In genomic region chr19:21326169-21326568, GRCh38 we compare ENCODE assay signal across 25 cellular contexts. TPM values are rescaled to one million over a fixed set of nuclear protein-coding genes. Genes with fewer than 3 reads are reported as not detected.
A peak's percentile ranks its signal among the peaks of the same experiment; 100 is the strongest.
DNase-seq lines count a peak whose midpoint lies in the region; ATAC-seq, FAIRE-seq and TF ChIP-seq lines count a peak whose summit lies in the region.
"Had no signal": no experiment of that assay in that cellular context is flagged by ENCODE, and none has a peak within 500 bp of the region (broad histone marks: within the 10 kb centered on the region; RNA-seq: fewer than 3 reads in every experiment).

No MANE protein-coding gene starts in this region.

- no peak for TF ChIP-seq POLR2A in H54 (IDR thresholded peaks at IDR 0.05; ENCODE audit: low read depth, low read length)

- peaks cover 4% of the 10 kb centered on the region for H3K79me1 ChIP-seq in trophoblast cell (ENCODE audit: low read length)

- TF ChIP-seq CTCF in endodermal cell (conservative IDR thresholded peaks at IDR 0.05), result no peak

- ATAC-seq in HG03095 (IDR thresholded peaks at IDR 0.05; ENCODE audit: unreplicated experiment), result no peak
- ATAC-seq: right lobe of liver, WTC11 had no signal

- H4K91ac ChIP-seq in trophoblast cell (ENCODE audit: low read depth, low read length), result no peak overlapping the region

- no peak overlapping the region for H3K27ac ChIP-seq in endodermal cell (ENCODE audit: low read depth, low read length)
- H3K27ac ChIP-seq in trophoblast cell (ENCODE audit: low read depth, low read length), result no peak overlapping the region
- H3K27ac ChIP-seq: right lobe of liver, thyroid gland had no signal

- 100% methylated on average over 2 of the region's 2 CpGs; no CpG with 5 or more reads in 1 of the 2 experiments for WGBS in endodermal cell (ENCODE audit: insufficient coverage in 1 of 2, insufficient read length in 1 of 2), 2 experiments
- WGBS in trophoblast cell (ENCODE audit: extremely low coverage, insufficient coverage, insufficient read length), result no CpG with 5 or more reads among the region's 2 CpGs

- no peak overlapping the region for H3K27ac Mint-ChIP-seq in activated naive CD4-positive, alpha-beta T cell treated with anti-CD3 and anti-CD28 coated beads, Interleukin-2, amount 50 U/mL, for 24 hours
- no peak overlapping the region for H3K27ac Mint-ChIP-seq in activated naive CD4-positive, alpha-beta T cell treated with anti-CD3 and anti-CD28 coated beads for 36 hours
- no peak overlapping the region for H3K27ac Mint-ChIP-seq in endodermal cell
- H3K27ac Mint-ChIP-seq: activated naive CD4-positive, alpha-beta T cell treated with anti-CD3 and anti-CD28 coated beads, Interleukin-2, amount 10 ng/mL, durations not matched to agents 7 days and 5 days; WTC11 had no signal

- H2AK5ac ChIP-seq in trophoblast cell (ENCODE audit: low read length), result no peak overlapping the region

- H2BK120ac ChIP-seq in trophoblast cell (ENCODE audit: insufficient read depth, low read length, poor library complexity), result no peak overlapping the region

- peak overlapping the region; percentile 70 for H3K4me3 ChIP-seq in endodermal cell (ENCODE audit: low read length)
- H3K4me3 ChIP-seq in trophoblast cell (ENCODE audit: low read depth, low read length), result no peak overlapping the region
- H3K4me3 ChIP-seq: right lobe of liver, thyroid gland had no signal

- no peak for DNase-seq in activated naive CD4-positive, alpha-beta T cell treated with anti-CD3 and anti-CD28 coated beads for 36 hours
- DNase-seq in H54 (ENCODE audit: insufficient read length, low spot score) (no peak), endodermal cell (no peak), trophoblast cell (no peak), SW480 (ENCODE audit: low spot score) (no peak), NCI-H1417 treated with DMSO at 0.1 percent for 48 hours (lab: John Stamatoyannopoulos, UW) (no peak)
- DNase-seq: ACHN; activated CD4-positive, alpha-beta T cell treated with anti-CD3 and anti-CD28 coated beads, Interleukin-2, amount 50 U/mL, for 4 hours; activated naive CD4-positive, alpha-beta T cell treated with anti-CD3 and anti-CD28 coated beads, Interleukin-2, amount 10 ng/mL, durations not matched to agents 7 days and 5 days; C1 segment of cervical spinal cord; erythroblast; mesenchymal stem cell; NCI-H1092; NCI-H2029 treated with DMSO at 0.1 percent for 48 hours; NCI-H345; NCI-H774; posterior cingulate gyrus; right lobe of liver; stimulated activated CD4-positive, alpha-beta T cell treated with anti-CD3 and anti-CD28 coated beads, Interleukin-4, amount 100 ng/mL, for 4 hours; stimulated activated naive CD4-positive, alpha-beta T cell treated with Interleukin-2 at 50 U/mL for 16 hours; T1000; thyroid gland had no signal

- H3K4me1 ChIP-seq in endodermal cell (ENCODE audit: control insufficient read depth, insufficient read depth, low read length) (no peaks in the 10 kb centered on the region), trophoblast cell (ENCODE audit: control insufficient read depth in 1 of 2, insufficient read depth in 2 of 2, low read length in 2 of 2) (peaks cover 8 to 9% of the 10 kb centered on the region in 2 experiments)

- no peak overlapping the region for H2AFZ ChIP-seq in trophoblast cell (ENCODE audit: insufficient read depth, low read length, poor library complexity)

- H3K4me3 Mint-ChIP-seq in activated naive CD4-positive, alpha-beta T cell treated with anti-CD3 and anti-CD28 coated beads, Interleukin-2, amount 50 U/mL, for 24 hours, result peak overlapping the region; percentile 23
- no peak overlapping the region for H3K4me3 Mint-ChIP-seq in activated naive CD4-positive, alpha-beta T cell treated with anti-CD3 and anti-CD28 coated beads for 36 hours
- H3K4me3 Mint-ChIP-seq in endodermal cell, result no peak overlapping the region
- H3K4me3 Mint-ChIP-seq: activated naive CD4-positive, alpha-beta T cell treated with anti-CD3 and anti-CD28 coated beads, Interleukin-2, amount 10 ng/mL, durations not matched to agents 7 days and 5 days had no signal

- CTCF ChIA-PET in activated naive CD4-positive, alpha-beta T cell treated with anti-CD3 and anti-CD28 coated beads for 36 hours (lab: Charles Lee), result no interaction called here

- H3K4me2 ChIP-seq in trophoblast cell (ENCODE audit: low read length), result no peak overlapping the region

- peaks cover 11% of the 10 kb centered on the region for H3K79me2 ChIP-seq in trophoblast cell (ENCODE audit: control insufficient read depth, insufficient read depth, low read length, poor library complexity)

- H3K9me3 ChIP-seq in endodermal cell (ENCODE audit: control insufficient read depth, low read length) (peaks cover 21% of the 10 kb centered on the region), trophoblast cell (ENCODE audit: insufficient read depth, low read depth, low read length) (no peaks in the 10 kb centered on the region)
- H3K9me3 ChIP-seq: right lobe of liver, thyroid gland had no signal

- peaks cover 34% of the 10 kb centered on the region for H3K36me3 Mint-ChIP-seq in activated naive CD4-positive, alpha-beta T cell treated with anti-CD3 and anti-CD28 coated beads, Interleukin-2, amount 50 U/mL, for 24 hours
- H3K36me3 Mint-ChIP-seq in activated naive CD4-positive, alpha-beta T cell treated with anti-CD3 and anti-CD28 coated beads for 36 hours (ENCODE audit: low read depth), result peaks cover 54% of the 10 kb centered on the region
- H3K36me3 Mint-ChIP-seq in endodermal cell (ENCODE audit: low read depth), result peaks cover 41% of the 10 kb centered on the region

- H2BK5ac ChIP-seq in trophoblast cell (ENCODE audit: low read depth, low read length, poor library complexity), result no peak overlapping the region

- no peak overlapping the region for H4K8ac ChIP-seq in trophoblast cell (ENCODE audit: low read depth, low read length)

- no peak overlapping the region for H4K12ac ChIP-seq in trophoblast cell (ENCODE audit: low read depth, low read length)

- no peaks in the 10 kb centered on the region for H3K9me3 Mint-ChIP-seq in activated naive CD4-positive, alpha-beta T cell treated with anti-CD3 and anti-CD28 coated beads, Interleukin-2, amount 50 U/mL, for 24 hours
- peaks cover 9% of the 10 kb centered on the region for H3K9me3 Mint-ChIP-seq in activated naive CD4-positive, alpha-beta T cell treated with anti-CD3 and anti-CD28 coated beads for 36 hours
- H3K9me3 Mint-ChIP-seq in endodermal cell, result peaks cover 19% of the 10 kb centered on the region

- intact Hi-C loops in activated naive CD4-positive, alpha-beta T cell treated with anti-CD3 and anti-CD28 coated beads for 36 hours (cut with micrococcal nuclease), result loop anchor here (5.0 kb wide), 1 partner anchor 304 kb away; the partner anchor contains the start of gene ZNF430

- H3K36me3 ChIP-seq in endodermal cell (ENCODE audit: control insufficient read depth, insufficient read depth, low read length) (peaks cover 28% of the 10 kb centered on the region), trophoblast cell (ENCODE audit: control insufficient read depth in 1 of 2, insufficient read depth in 2 of 2, low read length in 2 of 2) (peaks cover 4 to 7% of the 10 kb centered on the region in 2 experiments)

- H3K18ac ChIP-seq in trophoblast cell (ENCODE audit: low read length), result no peak overlapping the region

- no peak overlapping the region for H3K14ac ChIP-seq in trophoblast cell (ENCODE audit: low read length)

- peaks cover 71% of the 10 kb centered on the region for H3K4me1 Mint-ChIP-seq in activated naive CD4-positive, alpha-beta T cell treated with anti-CD3 and anti-CD28 coated beads, Interleukin-2, amount 50 U/mL, for 24 hours
- peaks cover 57% of the 10 kb centered on the region for H3K4me1 Mint-ChIP-seq in activated naive CD4-positive, alpha-beta T cell treated with anti-CD3 and anti-CD28 coated beads for 36 hours (ENCODE audit: low read depth)
- H3K4me1 Mint-ChIP-seq in endodermal cell, result peaks cover 27% of the 10 kb centered on the region

- H2BK12ac ChIP-seq in trophoblast cell (ENCODE audit: low read length), result no peak overlapping the region

- H3K23ac ChIP-seq in trophoblast cell (ENCODE audit: low read length), result no peak overlapping the region

- H3K4ac ChIP-seq in trophoblast cell (ENCODE audit: low read depth, low read length), result peak overlapping the region; percentile 15

- H3K9ac ChIP-seq in endodermal cell (ENCODE audit: extremely low read depth, low read length, poor library complexity, severe bottlenecking), result no peak overlapping the region
- no peak overlapping the region for H3K9ac ChIP-seq in trophoblast cell (ENCODE audit: low read length)

- peak; percentile 20 for FAIRE-seq in H54 (lab: Jason Lieb, UNC)

- H3K27me3 ChIP-seq in endodermal cell (ENCODE audit: control insufficient read depth, insufficient read depth, low read length, poor library complexity, severe bottlenecking) (no peaks in the 10 kb centered on the region), trophoblast cell (ENCODE audit: insufficient read depth, low read length) (no peaks in the 10 kb centered on the region)
- H3K27me3 ChIP-seq: right lobe of liver, thyroid gland had no signal

- H3K27me3 Mint-ChIP-seq in activated naive CD4-positive, alpha-beta T cell treated with anti-CD3 and anti-CD28 coated beads, Interleukin-2, amount 50 U/mL, for 24 hours, result no peaks in the 10 kb centered on the region
- no peaks in the 10 kb centered on the region for H3K27me3 Mint-ChIP-seq in activated naive CD4-positive, alpha-beta T cell treated with anti-CD3 and anti-CD28 coated beads for 36 hours (ENCODE audit: low read depth)
- H3K27me3 Mint-ChIP-seq in endodermal cell (ENCODE audit: insufficient read depth), result no peaks in the 10 kb centered on the region
- H3K27me3 Mint-ChIP-seq: activated naive CD4-positive, alpha-beta T cell treated with anti-CD3 and anti-CD28 coated beads, Interleukin-2, amount 10 ng/mL, durations not matched to agents 7 days and 5 days had no signal

RNA-seq across cellular contexts. Expression of gene ZNF708, which starts 3.0 kb away (rescaled TPM):
- 10 to 100 TPM in 1 of 2 experiments, 1 to 10 TPM in 1; 7.8 to 10.9 TPM for total RNA-seq in activated naive CD4-positive, alpha-beta T cell treated with anti-CD3 and anti-CD28 coated beads for 36 hours
- total RNA-seq in endodermal cell, result 10 to 100 TPM; 30.7 to 30.8 TPM
- 22.1 TPM for polyA plus RNA-seq in endodermal cell (2013, experiment 1 of 2)
- polyA plus RNA-seq in endodermal cell (2013, experiment 2 of 2), result 24.5 TPM
- polyA plus RNA-seq in trophoblast cell (2013), result 12.7 and 12.9 TPM in 2 replicates

RNA-seq across cellular contexts. Expression of gene ZNF738, which starts 32.6 kb away (rescaled TPM):
- 10 to 100 TPM; 16.6 to 17.1 TPM for total RNA-seq in activated naive CD4-positive, alpha-beta T cell treated with anti-CD3 and anti-CD28 coated beads for 36 hours
- 10 to 100 TPM; 44.9 to 62.4 TPM for total RNA-seq in endodermal cell
- polyA plus RNA-seq in endodermal cell (2013, experiment 1 of 2), result 85.4 TPM
- 72.3 TPM for polyA plus RNA-seq in endodermal cell (2013, experiment 2 of 2)
- 31.9 and 33.4 TPM in 2 replicates for polyA plus RNA-seq in trophoblast cell (2013)
